ENCODE assay signal across 1 cellular context in the genomic region with DNA sequence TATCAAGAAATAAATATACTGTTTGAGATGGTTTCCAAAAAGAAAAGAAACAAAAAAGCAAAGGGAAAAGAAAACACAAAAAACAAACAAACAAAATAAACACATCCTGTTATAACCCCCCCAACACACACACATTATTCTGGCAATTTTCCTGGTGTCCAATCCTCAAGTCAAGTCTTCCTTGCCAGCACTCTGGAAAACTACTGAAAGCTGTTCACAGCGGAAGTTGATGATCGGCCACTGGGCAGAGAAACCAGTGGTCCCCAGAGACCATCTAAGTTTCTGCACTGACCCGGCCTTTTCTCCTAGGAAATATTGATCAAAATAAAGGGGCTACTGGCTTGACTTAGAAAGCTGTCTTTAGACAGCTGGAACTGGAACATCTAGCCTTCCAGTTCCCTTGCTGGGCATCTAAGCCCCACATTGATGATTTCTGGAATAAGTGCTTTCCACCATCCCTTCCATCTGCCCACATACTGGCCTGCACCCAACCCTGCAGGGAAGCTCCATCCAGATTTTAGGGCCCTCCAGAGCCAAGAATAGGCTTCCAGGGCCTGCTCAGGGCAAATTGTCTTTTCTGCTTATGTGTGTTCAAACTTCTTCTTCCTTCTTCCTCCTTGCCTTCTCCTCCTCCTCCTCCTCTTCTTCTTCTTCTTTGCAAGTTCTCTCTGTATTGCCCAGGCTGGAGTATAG.
TF ChIP-seq lines count a peak whose summit lies in the region.

No MANE protein-coding gene starts in this region.

TF ChIP-seq in HEK293, 187 proteins besides CTCF, POLR2A, EP300 and RAD21 (continued from another document):
- TF ChIP-seq PRDM10 (tag by site-specific recombination; IDR thresholded peaks at IDR 0.05) (0 out of 2 replicates have a peak, but pooled peaks have one; percentile 18), ZNF398 (tag by site-specific recombination; IDR thresholded peaks at IDR 0.05) (no peak), ZNF513 (tag by site-specific recombination; IDR thresholded peaks at IDR 0.05) (peak; percentile 54; the same call in 1 of the 2 replicates)
